24 cellular contexts compared by ENCODE assay signal in the genomic region with DNA sequence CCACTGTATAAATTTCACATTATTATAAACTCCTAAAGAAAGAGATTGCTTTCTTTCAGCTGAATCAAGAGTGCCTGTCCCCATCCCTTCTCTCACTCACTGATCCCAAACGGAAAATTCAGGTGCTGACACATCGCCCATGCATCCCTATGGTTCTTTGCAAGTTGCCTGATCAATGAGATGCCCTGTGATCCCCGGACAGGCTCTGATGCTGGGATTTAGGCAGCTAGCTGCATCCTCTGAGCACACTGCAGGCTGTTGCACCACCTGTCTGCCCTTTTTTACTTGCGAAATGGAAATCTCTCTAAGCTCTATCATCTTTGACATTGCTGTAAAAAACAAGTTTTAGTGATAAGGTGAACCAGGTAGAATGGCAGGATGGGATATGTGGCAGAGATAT.
"Had no signal": no experiment of that assay in that cellular context is flagged by ENCODE, and none has a peak within 500 bp of the region (broad histone marks: within the 10 kb centered on the region; RNA-seq: fewer than 3 reads in every experiment).

No MANE protein-coding gene starts in this region.

- H3K4me3 ChIP-seq: colonic mucosa, gastrocnemius medialis, lung, mucosa of descending colon, right lobe of liver, suprapubic skin, transverse colon, vagina had no signal

- H3K36me3 ChIP-seq: colonic mucosa, gastrocnemius medialis, right lobe of liver, suprapubic skin, transverse colon, vagina had no signal

- H3K27ac Mint-ChIP-seq: dendritic cell treated with granulocyte-macrophage colony-stimulating factor and Interleukin-4, amounts not matched to agents 40 ng/mL and 50 ng/mL, for 4 days; immature natural killer cell; memory B cell; mesothelial cell of epicardium; naive B cell; natural killer cell treated with Interleukin-12 subunit alpha and Interleukin-12 subunit beta and Interleukin-15 and Interleukin-18, amount 100 ng/mL, for 72 hours; progenitor cell of endocrine pancreas had no signal

- H3K36me3 Mint-ChIP-seq: memory B cell; mesothelial cell of epicardium; naive B cell; natural killer cell treated with Interleukin-12 subunit alpha and Interleukin-12 subunit beta and Interleukin-15 and Interleukin-18, amount 100 ng/mL, for 72 hours had no signal

- H3K9me3 ChIP-seq: colonic mucosa, gastrocnemius medialis, mucosa of descending colon, right lobe of liver, suprapubic skin, transverse colon, vagina had no signal

- H3K27me3 Mint-ChIP-seq: dendritic cell treated with granulocyte-macrophage colony-stimulating factor and Interleukin-4, amounts not matched to agents 40 ng/mL and 50 ng/mL, for 4 days; memory B cell had no signal

- H3K9ac ChIP-seq: parathyroid adenoma had no signal

- H3K27ac ChIP-seq: colonic mucosa, gastrocnemius medialis, parathyroid adenoma, right lobe of liver, suprapubic skin, transverse colon, vagina had no signal

- H3K9me3 Mint-ChIP-seq: dendritic cell treated with granulocyte-macrophage colony-stimulating factor and Interleukin-4, amounts not matched to agents 40 ng/mL and 50 ng/mL, for 4 days; immature natural killer cell; memory B cell; mesothelial cell of epicardium; natural killer cell treated with Interleukin-12 subunit alpha and Interleukin-12 subunit beta and Interleukin-15 and Interleukin-18, amount 100 ng/mL, for 72 hours; neural crest cell; stimulated activated naive CD8-positive, alpha-beta T cell treated with anti-CD3 and anti-CD28 coated beads, Interleukin-15, amount 100 ng/mL, for 72 hours had no signal

- H3K4me3 Mint-ChIP-seq: dendritic cell treated with granulocyte-macrophage colony-stimulating factor and Interleukin-4, amounts not matched to agents 40 ng/mL and 50 ng/mL, for 4 days; immature natural killer cell; memory B cell; mesothelial cell of epicardium; naive B cell; natural killer cell treated with Interleukin-12 subunit alpha and Interleukin-12 subunit beta and Interleukin-15 and Interleukin-18, amount 100 ng/mL, for 72 hours; neural crest cell; stimulated activated naive CD8-positive, alpha-beta T cell treated with anti-CD3 and anti-CD28 coated beads, Interleukin-15, amount 100 ng/mL, for 72 hours had no signal

- H3K27me3 ChIP-seq: colonic mucosa, gastrocnemius medialis, right lobe of liver, suprapubic skin, transverse colon, vagina had no signal

- ATAC-seq: gastrocnemius medialis; mucosa of descending colon; natural killer cell treated with Interleukin-12 subunit alpha and Interleukin-12 subunit beta and Interleukin-15 and Interleukin-18, amount 100 ng/mL, for 72 hours; right lobe of liver; stimulated activated naive CD8-positive, alpha-beta T cell treated with anti-CD3 and anti-CD28 coated beads, Interleukin-15, amount 100 ng/mL, for 72 hours had no signal

- H3K4me1 ChIP-seq: colonic mucosa, gastrocnemius medialis, parathyroid adenoma, right lobe of liver, suprapubic skin, transverse colon, vagina had no signal

- H3K4me1 Mint-ChIP-seq: immature natural killer cell; memory B cell; naive B cell; neural crest cell; stimulated activated naive CD8-positive, alpha-beta T cell treated with anti-CD3 and anti-CD28 coated beads, Interleukin-15, amount 100 ng/mL, for 72 hours had no signal

- H3K79me2 ChIP-seq: parathyroid adenoma had no signal

- DNase-seq: colonic mucosa; effector memory CD4-positive, alpha-beta T cell; gastrocnemius medialis; head of caudate nucleus; immature natural killer cell; mucosa of descending colon; naive B cell; right lobe of liver; small intestine; stimulated activated CD4-positive, alpha-beta T cell treated with anti-CD3 and anti-CD28 coated beads, Interleukin-15, amount 100 ng/mL, for 24 hours; stimulated activated CD4-positive, alpha-beta T cell treated with anti-CD3 and anti-CD28 coated beads, Interleukin-2, amount 100 ng/mL, for 48 hours; stimulated activated naive CD4-positive, alpha-beta T cell; stimulated activated naive CD8-positive, alpha-beta T cell treated with anti-CD3 and anti-CD28 coated beads, Interleukin-15, amount 100 ng/mL, for 72 hours; transverse colon had no signal
